Comparison of ENCODE assay signal across 27 cellular contexts in the genomic region with DNA sequence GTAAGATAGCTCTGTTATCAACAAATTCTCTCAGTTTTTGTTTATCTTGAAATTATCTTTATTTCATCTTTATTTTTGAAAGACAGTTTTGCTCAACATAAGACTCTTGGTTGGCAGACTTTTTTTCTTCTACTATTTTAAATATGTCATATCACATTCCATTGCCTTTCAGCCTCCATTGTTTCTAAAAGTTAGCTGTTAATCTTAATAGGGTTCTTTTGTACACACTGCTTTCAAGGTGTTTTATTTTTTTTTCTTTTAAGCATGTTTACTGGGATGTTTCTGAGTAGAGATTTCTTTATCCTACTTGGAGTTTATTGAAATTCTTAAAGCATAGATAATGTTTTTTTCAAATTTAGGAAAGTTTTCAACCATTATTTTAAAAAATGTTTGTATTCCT.
"Had no signal": no experiment of that assay in that cellular context is flagged by ENCODE, and none has a peak within 500 bp of the region (broad histone marks: within the 10 kb centered on the region; RNA-seq: fewer than 3 reads in every experiment).

No MANE protein-coding gene starts in this region.

- H3K4me1 Mint-ChIP-seq: endodermal cell had no signal

- H3K27me3 Mint-ChIP-seq: dendritic cell treated with granulocyte-macrophage colony-stimulating factor and Interleukin-4, amounts not matched to agents 40 ng/mL and 50 ng/mL, for 4 days; effector memory CD8-positive, alpha-beta T cell had no signal

- H3K27ac Mint-ChIP-seq: dendritic cell treated with granulocyte-macrophage colony-stimulating factor and Interleukin-4, amounts not matched to agents 40 ng/mL and 50 ng/mL, for 4 days; effector memory CD8-positive, alpha-beta T cell; endodermal cell had no signal

- ATAC-seq: effector memory CD8-positive, alpha-beta T cell; esophagus mucosa; foreskin keratinocyte; gastrocnemius medialis; gastroesophageal sphincter; heart left ventricle; heart right ventricle had no signal

- H3K9me3 ChIP-seq: colonic mucosa, esophagus squamous epithelium, gastrocnemius medialis had no signal

- H3K27ac ChIP-seq: colonic mucosa, dorsolateral prefrontal cortex, epithelial cell of prostate, esophagus muscularis mucosa, esophagus squamous epithelium, foreskin keratinocyte, gastrocnemius medialis, gastroesophageal sphincter, heart left ventricle, heart right ventricle had no signal

- H3K36me3 ChIP-seq: colonic mucosa, esophagus muscularis mucosa, esophagus squamous epithelium, gastrocnemius medialis, gastroesophageal sphincter, heart left ventricle, heart right ventricle had no signal

- H3K4me1 ChIP-seq: colonic mucosa, esophagus muscularis mucosa, esophagus squamous epithelium, foreskin keratinocyte, gastrocnemius medialis, gastroesophageal sphincter, heart left ventricle, heart right ventricle had no signal

- H3K4me3 Mint-ChIP-seq: dendritic cell treated with granulocyte-macrophage colony-stimulating factor and Interleukin-4, amounts not matched to agents 40 ng/mL and 50 ng/mL, for 4 days; effector memory CD8-positive, alpha-beta T cell; endodermal cell had no signal

- H3K27me3 ChIP-seq: colonic mucosa, dorsolateral prefrontal cortex, esophagus muscularis mucosa, esophagus squamous epithelium, foreskin keratinocyte, gastrocnemius medialis, gastroesophageal sphincter, heart left ventricle, heart right ventricle had no signal

- H3K4me3 ChIP-seq: colonic mucosa, dorsolateral prefrontal cortex, esophagus muscularis mucosa, esophagus squamous epithelium, gastrocnemius medialis, gastroesophageal sphincter, heart left ventricle, heart right ventricle had no signal

- FAIRE-seq: colon, endometrium, endothelial cell of umbilical vein had no signal

- DNase-seq: colonic mucosa; cortex of kidney; dermis blood vessel endothelial cell; dorsolateral prefrontal cortex; effector CD4-positive, alpha-beta T cell; effector CD8-positive, alpha-beta T cell; effector memory CD4-positive, alpha-beta T cell; effector memory CD8-positive, alpha-beta T cell; endodermal cell; erythroblast; esophagus squamous epithelium; foreskin fibroblast; foreskin keratinocyte; foreskin melanocyte; gastrocnemius medialis; glutamatergic neuron; head of caudate nucleus; heart left ventricle; heart right ventricle had no signal
